Comparison of ENCODE assay signal across 21 cellular contexts in the genomic region with DNA sequence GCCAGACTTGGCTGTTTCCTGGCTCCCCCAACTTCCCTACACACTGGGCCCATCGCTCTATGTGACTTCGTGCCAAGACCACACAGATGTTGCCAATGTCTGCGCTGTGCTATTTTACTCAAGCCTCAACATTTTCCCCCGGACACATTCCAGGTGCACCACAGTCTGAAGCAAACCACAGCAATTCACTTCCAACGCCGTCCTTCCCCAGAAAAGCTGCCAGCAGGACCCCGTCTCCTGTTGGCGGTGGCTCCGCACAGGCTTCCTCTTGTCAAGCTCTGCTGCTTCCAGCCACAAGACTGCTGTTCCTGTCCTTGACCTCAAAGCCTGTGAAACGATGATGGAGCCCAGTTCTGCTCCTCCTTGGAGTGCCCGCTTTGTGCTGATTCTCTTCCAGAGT.
DNase-seq lines count a peak whose midpoint lies in the region; FAIRE-seq and TF ChIP-seq lines count a peak whose summit lies in the region.
"Had no signal": no experiment of that assay in that cellular context is flagged by ENCODE, and none has a peak within 500 bp of the region (broad histone marks: within the 10 kb centered on the region; RNA-seq: fewer than 3 reads in every experiment).

No MANE protein-coding gene starts in this region.

- H3K27ac Mint-ChIP-seq in astrocyte (ENCODE audit: unreplicated experiment), result peak overlapping the region; percentile 92
- peak overlapping the region; percentile 27 for H3K27ac Mint-ChIP-seq in mesothelial cell of epicardium
- H3K27ac Mint-ChIP-seq: activated CD4-positive, alpha-beta T cell treated with anti-CD3 and anti-CD28 coated beads, Interleukin-2, amount 10 ng/mL, durations not matched to agents 7 days and 5 days had no signal

- no peaks in the 10 kb centered on the region for H4K20me1 ChIP-seq in astrocyte (ENCODE audit: insufficient read depth, low read length)

- H3K36me3 ChIP-seq in astrocyte (ENCODE audit: insufficient read depth, low read length) (no peaks in the 10 kb centered on the region), ascending aorta (peaks cover 3 to 27% of the 10 kb centered on the region in 2 donors), colonic mucosa (no peaks in the 10 kb centered on the region)

- H3K4me3 ChIP-seq in astrocyte (ENCODE audit: insufficient read depth, low read depth, low read length) (no peak overlapping the region), ascending aorta (no peak overlapping the region), colonic mucosa (no peak overlapping the region)
- H3K4me3 ChIP-seq: GM23248 had no signal

- H3K27me3 Mint-ChIP-seq in astrocyte (ENCODE audit: low read depth, unreplicated experiment), result peaks cover 2% of the 10 kb centered on the region
- no peaks in the 10 kb centered on the region for H3K27me3 Mint-ChIP-seq in mesothelial cell of epicardium (ENCODE audit: low read depth)
- H3K27me3 Mint-ChIP-seq: activated CD4-positive, alpha-beta T cell treated with anti-CD3 and anti-CD28 coated beads, Interleukin-2, amount 10 ng/mL, durations not matched to agents 7 days and 5 days had no signal

- no peak for TF ChIP-seq CTCF in astrocyte (IDR thresholded peaks at IDR 0.05; ENCODE audit: insufficient read depth, low read depth, low read length)
- no peak for TF ChIP-seq CTCF in mesothelial cell of epicardium (IDR thresholded peaks at IDR 0.05; ENCODE audit: unreplicated experiment)
- TF ChIP-seq CTCF in ascending aorta (IDR thresholded peaks at IDR 0.05), result no peak
- TF ChIP-seq CTCF in colonic mucosa (IDR thresholded peaks at IDR 0.05), result no peak

- H3K27ac ChIP-seq in astrocyte (ENCODE audit: low read depth, low read length) (no peak overlapping the region), ascending aorta (no peak overlapping the region), colonic mucosa (no peak overlapping the region)
- H3K27ac ChIP-seq: 22Rv1, C4-2B, GM23248 had no signal

- H3K9me3 ChIP-seq in astrocyte (ENCODE audit: insufficient read depth, low read depth, low read length) (no peaks in the 10 kb centered on the region), ascending aorta (no peaks in the 10 kb centered on the region), colonic mucosa (no peaks in the 10 kb centered on the region)

- FAIRE-seq in astrocyte (lab: Jason Lieb, UNC) (no peak), urothelium cell line (lab: Jason Lieb, UNC) (no peak)
- FAIRE-seq: GM18507 had no signal

- H3K4me1 Mint-ChIP-seq in astrocyte (ENCODE audit: low read depth, unreplicated experiment), result peaks cover 58% of the 10 kb centered on the region
- H3K4me1 Mint-ChIP-seq in mesothelial cell of epicardium, result peaks cover 44% of the 10 kb centered on the region

- DNase-seq in DMS79 treated with DMSO at 0.1 percent for 48 hours (lab: John Stamatoyannopoulos, UW), result peak; percentile 14
- no peak for DNase-seq in DMS79 (lab: John Stamatoyannopoulos, UW)
- peak; percentile 98 for DNase-seq in astrocyte (ENCODE audit: low read depth)
- no peak for DNase-seq in mesothelial cell of epicardium (ENCODE audit: low spot score in 2 of 2, unreplicated experiment in 2 of 2)
- DNase-seq in urothelium cell line (ENCODE audit: low spot score), result peak; percentile 52
- DNase-seq in ascending aorta (ENCODE audit: low spot score in 2 of 2), result no peak
- DNase-seq in colonic mucosa, result no peak
- DNase-seq in activated CD4-positive, CD25-positive, alpha-beta regulatory T cell (lab: John Stamatoyannopoulos, UW), result no peak
- DNase-seq: activated CD4-positive, alpha-beta T cell treated with anti-CD3 and anti-CD28 coated beads, Interleukin-2, amount 10 ng/mL, durations not matched to agents 7 days and 5 days; activated CD8-positive, alpha-beta memory T cell treated with anti-CD3 and anti-CD28 coated beads, Interleukin-2, amount 50 U/mL, for 48 hours; activated gamma-delta T cell; amniotic stem cell; DMS153; GM23248; NCI-H146; NCI-H774; posterior cingulate gyrus; stimulated activated CD4-positive, alpha-beta T cell treated with anti-CD3 and anti-CD28 coated beads, Interleukin-4, amount 100 ng/mL, for 4 hours had no signal

- H3K9ac ChIP-seq in astrocyte (ENCODE audit: low read length) (no peak overlapping the region), colonic mucosa (ENCODE audit: low read depth in 2 of 2, low read length in 2 of 2) (no peak overlapping the region)
- H3K9ac ChIP-seq: GM23248 had no signal

- H3K4me1 ChIP-seq in astrocyte (ENCODE audit: insufficient read depth, low read length) (peaks cover 34% of the 10 kb centered on the region), ascending aorta (no peaks in the 10 kb centered on the region), colonic mucosa (no peaks in the 10 kb centered on the region)

- H3K4me2 ChIP-seq in astrocyte (ENCODE audit: low read length), result peak overlapping the region; percentile 48

- H3K9me3 Mint-ChIP-seq in astrocyte (ENCODE audit: unreplicated experiment), result peaks cover 2% of the 10 kb centered on the region
- peaks cover 7% of the 10 kb centered on the region for H3K9me3 Mint-ChIP-seq in mesothelial cell of epicardium
- H3K9me3 Mint-ChIP-seq: activated CD4-positive, alpha-beta T cell treated with anti-CD3 and anti-CD28 coated beads, Interleukin-2, amount 10 ng/mL, durations not matched to agents 7 days and 5 days had no signal

- H3K27me3 ChIP-seq in astrocyte (ENCODE audit: insufficient read depth, low read length) (peaks cover 12% of the 10 kb centered on the region), ascending aorta (no peaks in the 10 kb centered on the region), colonic mucosa (no peaks in the 10 kb centered on the region)

- no peaks in the 10 kb centered on the region for H3K79me2 ChIP-seq in astrocyte (ENCODE audit: insufficient read depth, low read length)

- intact Hi-C loops in ascending aorta (cut with DNase I) (no loop called here), colonic mucosa (cut with DNase I) (no loop called here)

- H3K36me3 Mint-ChIP-seq in astrocyte (ENCODE audit: low read depth, unreplicated experiment) (peaks cover 3% of the 10 kb centered on the region), mesothelial cell of epicardium (peaks cover 10% of the 10 kb centered on the region)

- H2AFZ ChIP-seq in astrocyte (ENCODE audit: low read depth, low read length), result no peak overlapping the region
- H2AFZ ChIP-seq: GM23248 had no signal

- no peak overlapping the region for H3K4me3 Mint-ChIP-seq in astrocyte (ENCODE audit: unreplicated experiment)
- H3K4me3 Mint-ChIP-seq in mesothelial cell of epicardium, result no peak overlapping the region
- H3K4me3 Mint-ChIP-seq: activated CD4-positive, alpha-beta T cell treated with anti-CD3 and anti-CD28 coated beads, Interleukin-2, amount 10 ng/mL, durations not matched to agents 7 days and 5 days had no signal

Comparison
In these comparisons a context has a peak if more than half of its experiments do, and no peak if none do; other contexts are left out.
1. DNase-seq: peak in DMS79 treated with DMSO at 0.1 percent for 48 hours (single experiment), astrocyte (single experiment) and urothelium cell line (single experiment); none in DMS79 (single experiment), mesothelial cell of epicardium (0 of 2), ascending aorta (0 of 2), colonic mucosa (single experiment) and activated CD4-positive, CD25-positive, alpha-beta regulatory T cell (0 of 4).